Comparison of ENCODE assay signal across 11 cellular contexts in the genomic region with DNA sequence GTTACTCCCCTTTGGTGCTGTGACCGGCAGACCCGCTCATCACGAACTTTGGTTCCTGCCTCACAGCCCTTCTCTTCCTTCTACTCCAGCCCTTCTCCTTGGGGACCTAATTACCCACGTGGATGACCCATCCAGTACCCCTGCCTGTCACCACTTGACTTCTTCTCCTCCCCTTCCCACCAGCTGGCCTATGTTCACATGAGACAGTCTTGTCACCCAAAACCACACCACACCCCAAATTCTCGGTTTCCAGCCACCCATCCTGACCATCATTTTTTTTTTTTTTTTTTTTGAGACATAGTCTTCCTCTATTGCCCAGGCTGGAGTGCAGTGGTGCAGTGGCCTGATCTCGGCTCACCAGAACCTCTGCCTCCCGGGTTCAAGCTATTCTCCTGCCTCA. TPM values are rescaled to one million over a fixed set of nuclear protein-coding genes. Genes with fewer than 3 reads are reported as not detected.
DNase-seq lines count a peak whose midpoint lies in the region; ATAC-seq, FAIRE-seq and TF ChIP-seq lines count a peak whose summit lies in the region.
"Not testable (repeated sequence)": the region's sequence is repeated elsewhere in the genome, so short reads cannot be mapped to it uniquely, and the experiment has no call there.
"Had no signal": no experiment of that assay in that cellular context is flagged by ENCODE, and none has a peak within 500 bp of the region (broad histone marks: within the 10 kb centered on the region; RNA-seq: fewer than 3 reads in every experiment).

No MANE protein-coding gene starts in this region.

- not testable (repeated sequence) for H3K36me3 Mint-ChIP-seq in activated CD4-positive, alpha-beta memory T cell treated with anti-CD3 and anti-CD28 coated beads for 36 hours; neural progenitor cell

- H3K4me1 Mint-ChIP-seq in activated CD4-positive, alpha-beta memory T cell treated with anti-CD3 and anti-CD28 coated beads for 36 hours (ENCODE audit: low read depth), result peaks cover 21% of the 10 kb centered on the region
- H3K4me1 Mint-ChIP-seq in neural progenitor cell, result not testable (repeated sequence)

- intact Hi-C loops in activated CD4-positive, alpha-beta memory T cell treated with anti-CD3 and anti-CD28 coated beads for 36 hours (cut with micrococcal nuclease), result not testable (repeated sequence)
- intact Hi-C loops in GM12878 (cut with micrococcal nuclease; ENCODE audit: unreplicated experiment), result loop anchor here (5.0 kb wide), 1 partner anchor 35 kb away; no protein-coding TSS in a partner anchor

- POLR2A ChIA-PET in activated CD4-positive, alpha-beta memory T cell treated with anti-CD3 and anti-CD28 coated beads for 36 hours (lab: Charles Lee), result not testable (repeated sequence)
- POLR2A ChIA-PET in GM12878 (lab: Charles Lee), result interaction anchor here (0.7 to 1.3 kb wide), 3 partner anchors 11 to 18 kb away, joined by 4 to 5 read pairs (median 5); partner anchors contain the start of gene UBE2G1

- H3K9ac ChIP-seq in BLaER1; MM.1S (ENCODE audit: low read length); GM12878 (ENCODE audit: control insufficient read depth, insufficient read depth, low read length); neural progenitor cell: not testable (repeated sequence)

- H3K27me3 ChIP-seq in BLaER1; MM.1S (replicated peaks; ENCODE audit: insufficient read depth, low read length); GM12878 (replicated peaks in 1 of 2; ENCODE audit: control insufficient read depth in 2 of 2, insufficient read depth in 2 of 2, low read length in 1 of 2); neural progenitor cell: not testable (repeated sequence)

- SMC1A ChIA-PET in GM12878 (lab: Charles Lee; ENCODE audit: uncharacterized antibody, unreplicated experiment), result interaction anchor here (5.7 kb wide), 1 partner anchor 19 kb away, joined by 40 read pairs; no protein-coding TSS in a partner anchor

- not testable (repeated sequence) for TF ChIP-seq CTCF in MM.1S (IDR thresholded peaks at IDR 0.05; ENCODE audit: low read length); GM12878 (IDR thresholded peaks at IDR 0.05 in 2 of 3, conservative IDR thresholded peaks at IDR 0.05 in 1 of 3; ENCODE audit: control insufficient read depth in 2 of 3, extremely low read depth in 1 of 3, insufficient read depth in 1 of 3, low read depth in 3 of 3, low read length in 3 of 3); neural progenitor cell (IDR thresholded peaks at IDR 0.05)

- not testable (repeated sequence) for H3K27ac ChIP-seq in BLaER1, neural progenitor cell
- H3K27ac ChIP-seq in MM.1S (ENCODE audit: low read length) (peak overlapping the region; percentile 100; the same call in 1 of the 2 replicates), GM12878 (ENCODE audit: control insufficient read depth, insufficient read depth) (peak overlapping the region; percentile 85)

- not testable (repeated sequence) for H3K4me3 ChIP-seq in BLaER1; MM.1S (ENCODE audit: low read length); neural progenitor cell
- H3K4me3 ChIP-seq in GM12878, result peak overlapping the region; percentile 17; the same call in 1 of the 2 replicates

- not testable (repeated sequence) for H3K79me2 ChIP-seq in MM.1S (ENCODE audit: low read length); GM12878 (ENCODE audit: control insufficient read depth, insufficient read depth, low read length); neural progenitor cell (ENCODE audit: low read depth)

- peaks cover 44% of the 10 kb centered on the region for H3F3A ChIP-seq in MM.1S (ENCODE audit: insufficient read depth, low read length)
- H3F3A ChIP-seq in neural progenitor cell (ENCODE audit: low read depth), result peaks cover 10% of the 10 kb centered on the region

- not testable (repeated sequence) for TF ChIP-seq RAD21 in GM12878 (IDR thresholded peaks at IDR 0.05; ENCODE audit: insufficient read depth, low read depth, low read length)

- 0 out of 2 replicates have a peak overlapping the region, but pooled peaks have one; percentile 17 for H3K4me2 ChIP-seq in BLaER1
- not testable (repeated sequence) for H3K4me2 ChIP-seq in MM.1S (ENCODE audit: low read depth, low read length); neural progenitor cell
- peak overlapping the region; percentile 68 for H3K4me2 ChIP-seq in GM12878 (ENCODE audit: control insufficient read depth, insufficient read depth)

- H3K9me3 ChIP-seq in BLaER1; MM.1S (replicated peaks; ENCODE audit: insufficient read depth, low read length); GM12878 (replicated peaks; ENCODE audit: control insufficient read depth, insufficient read depth, low read length); neural progenitor cell (ENCODE audit: low read depth): not testable (repeated sequence)

- H3K9me3 Mint-ChIP-seq in activated CD4-positive, alpha-beta memory T cell treated with anti-CD3 and anti-CD28 coated beads for 36 hours; neural progenitor cell: not testable (repeated sequence)

- FAIRE-seq in GM12878 (lab: Jason Lieb, UNC), result peak; percentile 54

- DNase-seq in MM.1S (peak; percentile 64), GM12878 (ENCODE audit: low read depth, low spot score) (peak; percentile 86)
- peak; percentile 18 for DNase-seq in activated CD4-positive, alpha-beta memory T cell treated with anti-CD3 and anti-CD28 coated beads for 36 hours
- not testable (repeated sequence) for DNase-seq in neural progenitor cell (ENCODE audit: low spot score)

- H3K9me2 ChIP-seq in MM.1S (replicated peaks; ENCODE audit: insufficient read depth, low read length), result not testable (repeated sequence)

- RAD21 ChIA-PET in GM12878 (lab: Charles Lee; ENCODE audit: unreplicated experiment), result interaction anchor here (4.7 kb wide), 1 partner anchor 18 kb away, joined by 61 read pairs; no protein-coding TSS in a partner anchor

- ATAC-seq in GM18867 (IDR thresholded peaks at IDR 0.05; ENCODE audit: unreplicated experiment) (peak; percentile 30), GM21528 (IDR thresholded peaks at IDR 0.05; ENCODE audit: low FRiP score, unreplicated experiment) (peak; percentile 37), HG03108 (IDR thresholded peaks at IDR 0.05; ENCODE audit: unreplicated experiment) (peak; percentile 30), GM12878 (peak; percentile 59)

- H3K36me3 ChIP-seq in BLaER1; MM.1S (replicated peaks; ENCODE audit: insufficient read depth, low read length); GM12878 (ENCODE audit: control insufficient read depth in 2 of 2, insufficient read depth in 2 of 2, low read length in 1 of 2); neural progenitor cell: not testable (repeated sequence)

- not testable (repeated sequence) for H3K27ac Mint-ChIP-seq in activated CD4-positive, alpha-beta memory T cell treated with anti-CD3 and anti-CD28 coated beads for 36 hours
- peak overlapping the region; percentile 81 for H3K27ac Mint-ChIP-seq in neural progenitor cell

- TF ChIP-seq EP300 in GM12878 (IDR thresholded peaks at IDR 0.05; ENCODE audit: borderline replicate concordance in 1 of 2, control insufficient read depth in 1 of 2, low read depth in 2 of 2, low read length in 2 of 2), result 0 out of 4 replicates have a peak, but pooled peaks of 1 of the 2 experiments have one; percentile 31

- H3K27me3 Mint-ChIP-seq in activated CD4-positive, alpha-beta memory T cell treated with anti-CD3 and anti-CD28 coated beads for 36 hours; neural progenitor cell (ENCODE audit: insufficient read depth, low read depth): not testable (repeated sequence)

- WGBS in GM12878 (ENCODE audit: insufficient coverage, insufficient replicate concordance, low lambda C conversion rate, missing lambda C conversion rate), result 10% methylated on average over 7 of the region's 7 CpGs

- in situ Hi-C loops in GM12878 (cut with MboI), result not testable (repeated sequence)

- H4K20me1 ChIP-seq in BLaER1; MM.1S (ENCODE audit: insufficient read depth, low read length); GM12878 (ENCODE audit: control insufficient read depth, insufficient read depth); neural progenitor cell (ENCODE audit: low read depth): not testable (repeated sequence)

- H3K4me1 ChIP-seq in BLaER1 (peaks cover 45% of the 10 kb centered on the region), MM.1S (ENCODE audit: low read length) (peaks cover 40% of the 10 kb centered on the region), GM12878 (ENCODE audit: control insufficient read depth, insufficient read depth, low read length) (peaks cover 54% of the 10 kb centered on the region)
- not testable (repeated sequence) for H3K4me1 ChIP-seq in neural progenitor cell

- not testable (repeated sequence) for BruUV-seq in GM12878 (replicated peaks; lab: Mats Ljungman, UMichigan)

- not testable (repeated sequence) for H3K4me3 Mint-ChIP-seq in activated CD4-positive, alpha-beta memory T cell treated with anti-CD3 and anti-CD28 coated beads for 36 hours
- H3K4me3 Mint-ChIP-seq in neural progenitor cell, result peak overlapping the region; percentile 57

- not testable (repeated sequence) for TF ChIP-seq POLR2A in GM12878 (IDR thresholded peaks at IDR 0.05; ENCODE audit: low read depth, low read length)

- not testable (repeated sequence) for H2AFZ ChIP-seq in MM.1S (ENCODE audit: low read length); GM12878 (ENCODE audit: control insufficient read depth, low read depth, low read length); neural progenitor cell (replicated peaks)

- CTCF ChIA-PET in activated CD4-positive, alpha-beta memory T cell treated with anti-CD3 and anti-CD28 coated beads for 36 hours (lab: Charles Lee), result interaction anchor here (0.7 kb wide), 1 partner anchor 25 kb away, joined by 3 read pairs; no protein-coding TSS in a partner anchor
- CTCF ChIA-PET in GM12878 (lab: Yijun Ruan, JAX), result interaction anchor here (0.6 to 5.1 kb wide), 3 partner anchors 18 to 466 kb away, joined by 3 to 37 read pairs (median 6); no protein-coding TSS in a partner anchor

RNA-seq across cellular contexts. Expression of gene UBE2G1, which starts 10.8 kb away (rescaled TPM):
- 10 to 100 TPM; 54.4 to 57.6 TPM for total RNA-seq in activated CD4-positive, alpha-beta memory T cell treated with anti-CD3 and anti-CD28 coated beads for 36 hours
- 55.1 and 58.6 TPM in 2 replicates for total RNA-seq in GM12878 (2013; cell fraction: nucleolus; rRNA removed)
- 83.7 and 84.4 TPM in 2 replicates for total RNA-seq in GM12878 (2014; rRNA removed)
- 48.0 and 51.9 TPM in 2 replicates for total RNA-seq in GM12878 (2014; rRNA removed; fragmentation: Illumina TruSeq; extraction: Trizol)
- 123 and 131 TPM in 2 replicates for total RNA-seq in GM12878 (2021)
- 43.3 TPM for polyA plus RNA-seq in GM12878 (2011; ENCODE audit: low read depth)
- polyA plus RNA-seq in GM12878 (2011; rRNA removed), result 95.7 and 128 TPM in 2 replicates
- polyA plus RNA-seq in GM12878 (2011; cell fraction: cytosol; rRNA removed), result 50.6 and 51.7 TPM in 2 replicates
- polyA plus RNA-seq in GM12878 (2011; cell fraction: nucleus; rRNA removed), result 30.8 and 36.2 TPM in 2 replicates
- 63.2 and 89.0 TPM in 2 replicates for polyA plus RNA-seq in GM12878 (2012)
- 69.3 and 85.9 TPM in 2 replicates for polyA plus RNA-seq in GM12878 (2014; fragmentation: Illumina TruSeq; extraction: Trizol)
- 10 to 100 TPM; 24.4 to 35.2 TPM for polyA plus RNA-seq in GM12878 (2014; fragmentation: Nextera tagmentation; extraction: Ambion mirVana)
- polyA plus RNA-seq in GM12878 (2014; rRNA removed), result 70.3 and 74.0 TPM in 2 replicates
- polyA plus RNA-seq in GM12878 (2016; fragmentation: Nextera tagmentation; extraction: Ambion mirVana), result 100 to 1,000 TPM; 119 to 139 TPM
- polyA minus RNA-seq in GM12878 (2011; rRNA and poly(A)+ RNA removed), result 43.7 and 60.8 TPM in 2 replicates
- polyA minus RNA-seq in GM12878 (2011; cell fraction: cytosol; rRNA and poly(A)+ RNA removed), result 33.3 and 55.7 TPM in 2 replicates
- polyA minus RNA-seq in GM12878 (2011; cell fraction: nucleus; rRNA and poly(A)+ RNA removed), result 19.8 and 42.3 TPM in 2 replicates
- total RNA-seq in neural progenitor cell (ENCODE audit: low replicate concordance), result 71.4 and 88.5 TPM in 2 replicates

RNA-seq across cellular contexts. Expression of gene SPNS3, which starts 56.5 kb away (rescaled TPM):
- total RNA-seq in activated CD4-positive, alpha-beta memory T cell treated with anti-CD3 and anti-CD28 coated beads for 36 hours, result 1 to 10 TPM; 6.6 to 6.7 TPM
- total RNA-seq in GM12878 (2013; cell fraction: nucleolus; rRNA removed), result 0.23 and 0.29 TPM in 2 replicates
- total RNA-seq in GM12878 (2014; rRNA removed) (2.6 and 3.3 TPM in 2 replicates), GM12878 (2014; rRNA removed; fragmentation: Illumina TruSeq; extraction: Trizol) (0.51 and 0.89 TPM in 2 replicates), GM12878 (2021) (2.0 and 2.3 TPM in 2 replicates), neural progenitor cell (ENCODE audit: low replicate concordance) (not detected in 2 replicates)
- not detected for polyA plus RNA-seq in GM12878 (2011; ENCODE audit: low read depth)
- polyA plus RNA-seq in GM12878 (2011; rRNA removed) (0.16 and 0.35 TPM in 2 replicates), GM12878 (2014; fragmentation: Illumina TruSeq; extraction: Trizol) (0.29 and 0.50 TPM in 2 replicates), GM12878 (2014; fragmentation: Nextera tagmentation; extraction: Ambion mirVana) (under 1 TPM; 0.24 TPM), GM12878 (2014; rRNA removed) (2.2 and 2.3 TPM in 2 replicates), GM12878 (2016; fragmentation: Nextera tagmentation; extraction: Ambion mirVana) (1 to 10 TPM; 1.0 to 2.3 TPM)
- polyA plus RNA-seq in GM12878 (2011; cell fraction: cytosol; rRNA removed), result 0.49 and 0.57 TPM in 2 replicates
- 1.0 and 1.2 TPM in 2 replicates for polyA plus RNA-seq in GM12878 (2011; cell fraction: nucleus; rRNA removed)
- 0.51 and 0.80 TPM in 2 replicates for polyA plus RNA-seq in GM12878 (2012)
- polyA minus RNA-seq in GM12878 (2011; rRNA and poly(A)+ RNA removed), result 0.29 and 0.31 TPM in 2 replicates
- not detected in 2 replicates for polyA minus RNA-seq in GM12878 (2011; cell fraction: cytosol; rRNA and poly(A)+ RNA removed)
- polyA minus RNA-seq in GM12878 (2011; cell fraction: nucleus; rRNA and poly(A)+ RNA removed), result 0.24 and 0.86 TPM in 2 replicates
- total RNA-seq: H7, SK-MEL-5 had no signal
- polyA plus RNA-seq: BJ had no signal
